In genomic region chr17:49687878-49688491, GRCh38 we compare ENCODE assay signal across 8 cellular contexts. TPM values are rescaled to one million over a fixed set of nuclear protein-coding genes. Genes with fewer than 3 reads are reported as not detected.
DNase-seq lines count a peak whose midpoint lies in the region; ATAC-seq and TF ChIP-seq lines count a peak whose summit lies in the region.

No MANE protein-coding gene starts in this region.

- H3K27me3 ChIP-seq in thyroid gland, result no peaks in the 10 kb centered on the region

- CTCF ChIA-PET in activated CD4-positive, alpha-beta T cell treated with anti-CD3 and anti-CD28 coated beads for 36 hours (lab: Charles Lee), result interaction anchor here (0.7 to 24.0 kb wide), 7 partner anchors 8 to 444 kb away, joined by 3 to 458 read pairs (median 3); partner anchors contain the start of gene NXPH3

- peaks cover 0 to 10% of the 10 kb centered on the region in 2 donors for H3K4me1 ChIP-seq in thyroid gland

- peaks cover 42% of the 10 kb centered on the region for H3K4me1 Mint-ChIP-seq in activated CD4-positive, alpha-beta T cell treated with anti-CD3 and anti-CD28 coated beads for 36 hours

- intact Hi-C loops in activated CD4-positive, alpha-beta T cell treated with anti-CD3 and anti-CD28 coated beads for 36 hours (cut with DNase I, micrococcal nuclease), result loop anchor here in 1 of 2 experiments (1.0 kb wide), 1 partner anchor 10 kb away; the partner anchor contains the start of gene SPOP
- intact Hi-C loops in left colon (cut with DNase I, micrococcal nuclease) (no loop called here), thyroid gland (cut with DNase I) (no loop called here)

- no peaks in the 10 kb centered on the region for H3K27me3 Mint-ChIP-seq in activated CD4-positive, alpha-beta T cell treated with anti-CD3 and anti-CD28 coated beads for 36 hours

- H3K4me3 ChIP-seq in thyroid gland (replicated peaks in 1 of 3), result no peak overlapping the region

- peak; percentile 68 for ATAC-seq in activated CD4-positive, alpha-beta T cell treated with anti-CD3 and anti-CD28 coated beads for 36 hours
- peak; percentile 61 for ATAC-seq in left colon

- DNase-seq in activated CD4-positive, alpha-beta T cell treated with anti-CD3 and anti-CD28 coated beads for 36 hours, result peak; percentile 32
- DNase-seq in activated CD4-positive, alpha-beta T cell treated with anti-CD3 and anti-CD28 coated beads for 48 hours, result no peak
- DNase-seq in activated CD8-positive, alpha-beta memory T cell treated with anti-CD3 and anti-CD28 coated beads, Interleukin-2, amount 50 U/mL, for 48 hours, result peak; percentile 60
- DNase-seq in left colon (no peak), thyroid gland (no peak), kidney glomerular epithelial cell (lab: John Stamatoyannopoulos, UW) (no peak), NCI-H748 (lab: John Stamatoyannopoulos, UW; ENCODE audit: unreplicated experiment) (no peak), NCI-H524 (lab: John Stamatoyannopoulos, UW) (no peak)

- no peak for TF ChIP-seq POLR2A in thyroid gland (IDR thresholded peaks at IDR 0.05)

- H3K9me3 Mint-ChIP-seq in activated CD4-positive, alpha-beta T cell treated with anti-CD3 and anti-CD28 coated beads for 36 hours (ENCODE audit: low read depth), result peaks cover 7% of the 10 kb centered on the region

- H3K27ac Mint-ChIP-seq in activated CD4-positive, alpha-beta T cell treated with anti-CD3 and anti-CD28 coated beads for 36 hours, result peak overlapping the region; percentile 97

- POLR2A ChIA-PET in activated CD4-positive, alpha-beta T cell treated with anti-CD3 and anti-CD28 coated beads for 36 hours (lab: Charles Lee), result interaction anchor here (0.7 kb wide), 1 partner anchor 46 kb away, joined by 4 read pairs; no protein-coding TSS in a partner anchor

- no peak for TF ChIP-seq CTCF in thyroid gland (IDR thresholded peaks at IDR 0.05)

- WGBS in thyroid gland, 2 donors, result 66 to 68% methylated on average over 10 of the region's 10 CpGs

- H3K4me3 Mint-ChIP-seq in activated CD4-positive, alpha-beta T cell treated with anti-CD3 and anti-CD28 coated beads for 36 hours, result peak overlapping the region; percentile 55

- H3K27ac ChIP-seq in thyroid gland, result peak overlapping the region in 2 of 3 donors; percentile 41 to 51

- H3K36me3 Mint-ChIP-seq in activated CD4-positive, alpha-beta T cell treated with anti-CD3 and anti-CD28 coated beads for 36 hours (ENCODE audit: low read depth), result peaks cover 5% of the 10 kb centered on the region

- H3K9me3 ChIP-seq in thyroid gland, result no peaks in the 10 kb centered on the region

- no peaks in the 10 kb centered on the region for H3K36me3 ChIP-seq in thyroid gland

RNA-seq across cellular contexts. Expression of gene SPOP, which starts 10.1 kb away (rescaled TPM):
- 10 to 100 TPM; 57.0 to 64.6 TPM for total RNA-seq in activated CD4-positive, alpha-beta T cell treated with anti-CD3 and anti-CD28 coated beads for 36 hours
- total RNA-seq in left colon (10 to 100 TPM; 53.4 to 73.3 TPM), thyroid gland (10 to 100 TPM; 78.5 to 86.4 (median 81.6) TPM)

RNA-seq across cellular contexts. Expression of gene SLC35B1, which starts 19.8 kb away (rescaled TPM):
- 10 to 100 TPM; 43.9 to 59.4 TPM for total RNA-seq in activated CD4-positive, alpha-beta T cell treated with anti-CD3 and anti-CD28 coated beads for 36 hours
- 10 to 100 TPM; 43.1 to 55.0 TPM for total RNA-seq in left colon
- total RNA-seq in thyroid gland, result 100 to 1,000 TPM in 2 of 4 donors, 10 to 100 TPM in 2; 77.5 to 171 (median 94.7) TPM

Comparison
In these comparisons a context has a peak if more than half of its experiments do, and no peak if none do; other contexts are left out.
1. DNase-seq: peak in activated CD4-positive, alpha-beta T cell treated with anti-CD3 and anti-CD28 coated beads for 36 hours (single experiment) and activated CD8-positive, alpha-beta memory T cell treated with anti-CD3 and anti-CD28 coated beads, Interleukin-2, amount 50 U/mL, for 48 hours (single experiment); none in activated CD4-positive, alpha-beta T cell treated with anti-CD3 and anti-CD28 coated beads for 48 hours (single experiment), left colon (0 of 2), thyroid gland (0 of 2), kidney glomerular epithelial cell (single experiment), NCI-H748 (single experiment) and NCI-H524 (0 of 2).